In the genomic region with DNA sequence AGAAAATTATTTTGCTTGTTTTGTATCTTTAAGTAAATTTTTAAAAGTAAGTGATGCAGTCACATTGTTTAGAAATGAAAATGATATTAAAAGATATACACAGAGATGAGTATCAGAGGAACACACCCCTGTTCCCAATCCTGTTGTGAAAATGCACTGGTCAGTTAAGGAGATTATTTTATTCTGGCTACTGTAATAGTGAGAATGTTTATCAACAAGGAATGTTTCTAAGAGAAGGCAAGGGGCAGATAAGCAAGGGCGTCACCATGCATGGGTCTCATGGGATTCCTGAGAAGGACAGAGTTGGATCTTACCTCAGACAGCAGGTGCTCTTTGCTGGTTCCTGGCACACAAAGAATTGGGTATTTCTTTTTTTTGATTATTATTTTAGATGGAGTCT, we compare ENCODE assay signal across 11 cellular contexts.
"Had no signal": no experiment of that assay in that cellular context is flagged by ENCODE, and none has a peak within 500 bp of the region (broad histone marks: within the 10 kb centered on the region; RNA-seq: fewer than 3 reads in every experiment).

No MANE protein-coding gene starts in this region.

- H2AFZ ChIP-seq: GM23248 had no signal

- H3K9ac ChIP-seq: GM23248 had no signal

- H3K4me3 ChIP-seq: GM23248, GM23338, HAP-1 had no signal

- FAIRE-seq: H1, H54 had no signal

- ATAC-seq: GM23338, HCT116 had no signal

- DNase-seq: GM23248, GOT3, H7, H9, HCEC 1CT, HFFc6 had no signal

- H3K36me3 ChIP-seq: HAP-1 had no signal

- H3K4me2 ChIP-seq: GM23338 had no signal

- H3K9me3 ChIP-seq: HAP-1 had no signal

- H3K27ac ChIP-seq: GM23248 had no signal
